Comparison of ENCODE assay signal across 21 cellular contexts in the genomic region with DNA sequence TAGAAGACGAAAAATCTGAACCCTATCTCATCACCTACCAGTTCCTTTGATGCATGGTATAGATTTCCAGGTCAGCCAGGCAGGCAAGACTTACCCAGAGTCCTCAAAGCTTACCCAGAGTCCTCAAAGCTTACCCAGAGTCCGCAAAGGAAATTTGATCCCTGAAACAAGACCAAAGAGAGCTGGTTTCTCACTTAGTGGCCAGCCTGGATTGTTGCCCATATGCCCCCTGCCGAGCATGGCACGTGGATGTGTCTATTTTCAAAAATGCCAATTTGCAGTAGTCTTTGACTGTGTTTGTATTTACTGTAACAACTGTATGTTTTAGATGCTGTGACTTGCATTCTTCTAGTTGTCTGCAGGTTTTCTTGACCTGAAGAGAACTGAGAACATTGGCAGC.
"Had no signal": no experiment of that assay in that cellular context is flagged by ENCODE, and none has a peak within 500 bp of the region (broad histone marks: within the 10 kb centered on the region; RNA-seq: fewer than 3 reads in every experiment).

No MANE protein-coding gene starts in this region.

- DNase-seq: activated CD4-positive, alpha-beta T cell treated with anti-CD3 and anti-CD28 coated beads, Interleukin-2, amount 10 ng/mL, durations not matched to agents 24 days and 14 days; activated CD4-positive, CD25-positive, alpha-beta regulatory T cell; activated CD8-positive, alpha-beta memory T cell treated with anti-CD3 and anti-CD28 coated beads, Interleukin-2, amount 50 U/mL, for 48 hours; activated CD8-positive, alpha-beta T cell treated with anti-CD3 and anti-CD28 coated beads, Interleukin-2, amount 10 ng/mL, durations not matched to agents 7 days and 5 days; activated gamma-delta T cell; activated T-cell treated with anti-CD3 and anti-CD28 coated beads, Interleukin-2, amount 50 U/mL, for 72 hours; cortex of kidney; effector CD4-positive, alpha-beta T cell; islet precursor cell; naive thymus-derived CD8-positive, alpha-beta T cell; pancreas; stimulated activated CD4-positive, alpha-beta T cell treated with anti-CD3 and anti-CD28 coated beads, Interleukin-15, amount 100 ng/mL, for 24 hours; stimulated activated CD4-positive, alpha-beta T cell treated with anti-CD3 and anti-CD28 coated beads, Interleukin-4, amount 100 ng/mL, for 1 hour; stimulated activated naive CD4-positive, alpha-beta T cell treated with Interleukin-2 at 50 U/mL for 16 hours; substantia nigra; transverse colon had no signal

- H3K4me3 ChIP-seq: esophagus muscularis mucosa, hepatocyte, pancreas, transverse colon, vagina had no signal

- ATAC-seq: activated CD8-positive, alpha-beta T cell treated with anti-CD3 and anti-CD28 coated beads, Interleukin-2, amount 10 ng/mL, durations not matched to agents 7 days and 5 days; activated naive CD4-positive, alpha-beta T cell treated with anti-CD3 and anti-CD28 coated beads, Interleukin-2, amount 50 U/mL, for 72 hours; activated T-cell treated with anti-CD3 and anti-CD28 coated beads, Interleukin-2, amount 50 U/mL, for 72 hours; left lobe of liver; naive thymus-derived CD8-positive, alpha-beta T cell; pancreas had no signal
